ENCODE assay signal across 16 cellular contexts in genomic region chr3:37310666-37311050, GRCh38.
A peak's percentile ranks its signal among the peaks of the same experiment; 100 is the strongest.
DNase-seq lines count a peak whose midpoint lies in the region; ATAC-seq and TF ChIP-seq lines count a peak whose summit lies in the region.
"Had no signal": no experiment of that assay in that cellular context is flagged by ENCODE, and none has a peak within 500 bp of the region (broad histone marks: within the 10 kb centered on the region; RNA-seq: fewer than 3 reads in every experiment).

No MANE protein-coding gene starts in this region.

- H3K9me3 ChIP-seq in stomach, result no peaks in the 10 kb centered on the region
- H3K9me3 ChIP-seq: vagina had no signal

- H3K9me3 Mint-ChIP-seq in natural killer cell, result no peaks in the 10 kb centered on the region
- H3K9me3 Mint-ChIP-seq in natural killer cell treated with Interleukin-12 subunit alpha and Interleukin-12 subunit beta and Interleukin-15 and Interleukin-18, amount 100 ng/mL, for 72 hours, result no peaks in the 10 kb centered on the region
- H3K9me3 Mint-ChIP-seq: activated CD4-positive, alpha-beta memory T cell treated with anti-CD3 and anti-CD28 coated beads for 36 hours; stimulated activated memory B cell treated with anti-CD40 and anti-IgM and Interleukin-4, amounts not matched to agents 10 μg/mL and 1 μg/mL and 100 μg/mL, for 72 hours had no signal

- H3K27ac ChIP-seq in stomach, result no peak overlapping the region
- H3K27ac ChIP-seq: vagina had no signal

- ATAC-seq in natural killer cell (no peak), GM18858 (IDR thresholded peaks at IDR 0.05; ENCODE audit: unreplicated experiment) (no peak)
- ATAC-seq in natural killer cell treated with Interleukin-12 subunit alpha and Interleukin-12 subunit beta and Interleukin-15 and Interleukin-18, amount 100 ng/mL, for 72 hours, result no peak
- ATAC-seq: GM12878; stimulated activated memory B cell treated with anti-CD40 and anti-IgM and Interleukin-4, amounts not matched to agents 10 μg/mL and 1 μg/mL and 100 μg/mL, for 72 hours had no signal

- peaks cover 5 to 30% (median 22%) of the 10 kb centered on the region in 4 donors for H3K36me3 ChIP-seq in stomach

- H3K27me3 ChIP-seq in stomach, result no peaks in the 10 kb centered on the region
- H3K27me3 ChIP-seq: vagina had no signal

- H3K4me1 Mint-ChIP-seq in natural killer cell, result peaks cover 28 to 32% of the 10 kb centered on the region in 2 donors
- H3K4me1 Mint-ChIP-seq in natural killer cell treated with Interleukin-12 subunit alpha and Interleukin-12 subunit beta and Interleukin-15 and Interleukin-18, amount 100 ng/mL, for 72 hours (ENCODE audit: low read depth in 2 of 2), result peaks cover 16 to 17% of the 10 kb centered on the region in 2 donors
- H3K4me1 Mint-ChIP-seq: stimulated activated memory B cell treated with anti-CD40 and anti-IgM and Interleukin-4, amounts not matched to agents 10 μg/mL and 1 μg/mL and 100 μg/mL, for 72 hours had no signal

- H3K27me3 Mint-ChIP-seq in natural killer cell (ENCODE audit: low read depth in 2 of 2), result no peaks in the 10 kb centered on the region
- no peaks in the 10 kb centered on the region for H3K27me3 Mint-ChIP-seq in natural killer cell treated with Interleukin-12 subunit alpha and Interleukin-12 subunit beta and Interleukin-15 and Interleukin-18, amount 100 ng/mL, for 72 hours
- H3K27me3 Mint-ChIP-seq: activated CD4-positive, alpha-beta memory T cell treated with anti-CD3 and anti-CD28 coated beads for 36 hours; stimulated activated memory B cell treated with anti-CD40 and anti-IgM and Interleukin-4, amounts not matched to agents 10 μg/mL and 1 μg/mL and 100 μg/mL, for 72 hours had no signal

- TF ChIP-seq CTCF in natural killer cell (IDR thresholded peaks at IDR 0.05) (no peak), cardiac fibroblast (IDR thresholded peaks at IDR 0.05; ENCODE audit: low read depth, low read length) (no peak), stomach (IDR thresholded peaks at IDR 0.05) (no peak)

- intact Hi-C loops in natural killer cell (cut with micrococcal nuclease), result no loop called here
- intact Hi-C loops in stomach (cut with DNase I; ENCODE audit: low total_unique reads), result no loop called here

- no peak for TF ChIP-seq POLR2A in stomach (IDR thresholded peaks at IDR 0.05)

- peak overlapping the region; percentile 62 to 68 for H3K27ac Mint-ChIP-seq in natural killer cell
- H3K27ac Mint-ChIP-seq in natural killer cell treated with Interleukin-12 subunit alpha and Interleukin-12 subunit beta and Interleukin-15 and Interleukin-18, amount 100 ng/mL, for 72 hours, result peak overlapping the region in 1 of 2 donors; percentile 76
- H3K27ac Mint-ChIP-seq: activated CD4-positive, alpha-beta memory T cell treated with anti-CD3 and anti-CD28 coated beads for 36 hours; stimulated activated memory B cell treated with anti-CD40 and anti-IgM and Interleukin-4, amounts not matched to agents 10 μg/mL and 1 μg/mL and 100 μg/mL, for 72 hours had no signal

- peaks cover 11% of the 10 kb centered on the region for H3K36me3 Mint-ChIP-seq in natural killer cell
- H3K36me3 Mint-ChIP-seq in natural killer cell treated with Interleukin-12 subunit alpha and Interleukin-12 subunit beta and Interleukin-15 and Interleukin-18, amount 100 ng/mL, for 72 hours, result peaks cover 6% of the 10 kb centered on the region

- WGBS in stomach, 5 donors, result 87 to 96% (median 92%) methylated on average over 4 of the region's 4 CpGs

- H3K4me1 ChIP-seq in stomach, result peaks cover 0 to 21% (median 3%) of the 10 kb centered on the region in 4 donors

- H3K4me3 ChIP-seq in cardiac fibroblast (replicated peaks in 1 of 2; ENCODE audit: low read depth in 2 of 2, low read length in 2 of 2) (no peak overlapping the region), stomach (no peak overlapping the region)
- H3K4me3 ChIP-seq: GM12878, skin epidermis, vagina had no signal

- H3K4me3 Mint-ChIP-seq in natural killer cell, result no peak overlapping the region
- no peak overlapping the region for H3K4me3 Mint-ChIP-seq in natural killer cell treated with Interleukin-12 subunit alpha and Interleukin-12 subunit beta and Interleukin-15 and Interleukin-18, amount 100 ng/mL, for 72 hours
- H3K4me3 Mint-ChIP-seq: activated CD4-positive, alpha-beta memory T cell treated with anti-CD3 and anti-CD28 coated beads for 36 hours; stimulated activated memory B cell treated with anti-CD40 and anti-IgM and Interleukin-4, amounts not matched to agents 10 μg/mL and 1 μg/mL and 100 μg/mL, for 72 hours had no signal

- TF ChIP-seq EP300 in stomach (IDR thresholded peaks at IDR 0.05), result no peak

- DNase-seq in natural killer cell, result no peak
- DNase-seq in natural killer cell treated with Interleukin-12 subunit alpha and Interleukin-12 subunit beta and Interleukin-15 and Interleukin-18, amount 100 ng/mL, for 72 hours (ENCODE audit: low spot score), result no peak
- DNase-seq in cardiac fibroblast (ENCODE audit: low read depth in 2 of 2), result peak; percentile 22 to 64
- DNase-seq in myocyte (ENCODE audit: low read depth), result peak; percentile 76
- no peak for DNase-seq in NCI-H1417 (lab: John Stamatoyannopoulos, UW)
- DNase-seq in stomach, result no peak
- DNase-seq in HCEC 1CT, result no peak
- DNase-seq: activated CD4-positive, alpha-beta memory T cell treated with anti-CD3 and anti-CD28 coated beads for 36 hours; NCI-H1048; NCI-H774; SW 1271 had no signal

Comparison
In these comparisons a context has a peak if more than half of its experiments do, and no peak if none do; other contexts are left out.
1. DNase-seq: peak in cardiac fibroblast (2 of 2) and myocyte (single experiment); none in natural killer cell (single experiment), natural killer cell treated with Interleukin-12 subunit alpha and Interleukin-12 subunit beta and Interleukin-15 and Interleukin-18, amount 100 ng/mL, for 72 hours (single experiment), NCI-H1417 (0 of 3), stomach (single experiment) and HCEC 1CT (single experiment).